Comparison of ENCODE assay signal across 1 cellular context in the genomic region with DNA sequence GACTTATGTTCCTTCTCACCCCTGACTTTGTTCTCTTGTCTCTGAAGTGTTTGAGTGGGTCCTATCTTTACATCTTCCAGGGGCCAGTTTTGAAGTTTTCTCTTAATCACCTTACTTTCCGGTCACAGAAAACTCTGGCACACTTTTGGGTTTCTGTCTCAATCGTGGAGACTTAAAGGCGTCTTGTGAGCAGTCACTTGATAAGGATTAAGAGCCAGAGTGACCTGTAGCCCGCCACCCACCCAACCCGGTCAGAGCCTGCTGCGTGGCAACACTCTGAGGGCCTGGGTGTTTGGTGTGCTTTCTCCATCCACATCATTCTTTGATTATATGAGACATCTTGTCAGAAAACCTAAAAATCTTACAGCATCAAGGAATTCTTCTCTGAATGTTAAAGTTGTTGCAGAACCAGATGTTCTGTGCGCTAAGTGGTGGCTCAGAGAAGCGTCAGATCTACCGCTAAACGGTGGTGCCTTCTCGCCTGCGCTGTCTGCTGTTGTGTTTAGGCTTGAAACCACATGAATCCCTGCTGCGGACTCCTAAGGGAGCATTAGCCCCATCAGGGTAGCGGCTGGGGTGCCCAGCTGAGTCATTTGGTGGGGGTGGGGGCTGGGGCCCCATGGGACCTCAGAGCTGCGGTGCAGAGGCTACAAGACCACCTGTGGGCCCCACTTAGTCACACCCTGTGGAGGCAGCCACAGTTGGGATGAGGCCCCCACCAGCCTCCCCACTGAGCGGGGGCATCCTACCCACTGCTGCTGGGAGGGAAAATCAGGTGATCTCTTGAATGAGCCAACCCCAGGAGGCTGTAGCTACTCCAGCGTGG.
TF ChIP-seq lines count a peak whose summit lies in the region.

No MANE protein-coding gene starts in this region.

TF ChIP-seq in K562, 482 proteins besides CTCF, POLR2A, EP300 and RAD21 (continued from another document and continues in another):
- TF ChIP-seq, protein P1, sequence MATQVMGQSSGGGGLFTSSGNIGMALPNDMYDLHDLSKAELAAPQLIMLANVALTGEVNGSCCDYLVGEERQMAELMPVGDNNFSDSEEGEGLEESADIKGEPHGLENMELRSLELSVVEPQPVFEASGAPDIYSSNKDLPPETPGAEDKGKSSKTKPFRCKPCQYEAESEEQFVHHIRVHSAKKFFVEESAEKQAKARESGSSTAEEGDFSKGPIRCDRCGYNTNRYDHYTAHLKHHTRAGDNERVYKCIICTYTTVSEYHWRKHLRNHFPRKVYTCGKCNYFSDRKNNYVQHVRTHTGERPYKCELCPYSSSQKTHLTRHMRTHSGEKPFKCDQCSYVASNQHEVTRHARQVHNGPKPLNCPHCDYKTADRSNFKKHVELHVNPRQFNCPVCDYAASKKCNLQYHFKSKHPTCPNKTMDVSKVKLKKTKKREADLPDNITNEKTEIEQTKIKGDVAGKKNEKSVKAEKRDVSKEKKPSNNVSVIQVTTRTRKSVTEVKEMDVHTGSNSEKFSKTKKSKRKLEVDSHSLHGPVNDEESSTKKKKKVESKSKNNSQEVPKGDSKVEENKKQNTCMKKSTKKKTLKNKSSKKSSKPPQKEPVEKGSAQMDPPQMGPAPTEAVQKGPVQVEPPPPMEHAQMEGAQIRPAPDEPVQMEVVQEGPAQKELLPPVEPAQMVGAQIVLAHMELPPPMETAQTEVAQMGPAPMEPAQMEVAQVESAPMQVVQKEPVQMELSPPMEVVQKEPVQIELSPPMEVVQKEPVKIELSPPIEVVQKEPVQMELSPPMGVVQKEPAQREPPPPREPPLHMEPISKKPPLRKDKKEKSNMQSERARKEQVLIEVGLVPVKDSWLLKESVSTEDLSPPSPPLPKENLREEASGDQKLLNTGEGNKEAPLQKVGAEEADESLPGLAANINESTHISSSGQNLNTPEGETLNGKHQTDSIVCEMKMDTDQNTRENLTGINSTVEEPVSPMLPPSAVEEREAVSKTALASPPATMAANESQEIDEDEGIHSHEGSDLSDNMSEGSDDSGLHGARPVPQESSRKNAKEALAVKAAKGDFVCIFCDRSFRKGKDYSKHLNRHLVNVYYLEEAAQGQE (CRISPR knock-in tag; IDR thresholded peaks at IDR 0.05; ENCODE audit: low read depth): no peak
- TF ChIP-seq ZNF354B (CRISPR knock-in tag; IDR thresholded peaks at IDR 0.05) (no peak), ELF4 (CRISPR knock-in tag; IDR thresholded peaks at IDR 0.05) (no peak), YBX1 (IDR thresholded peaks at IDR 0.05) (no peak), MCM2 (IDR thresholded peaks at IDR 0.05; ENCODE audit: low read depth) (no peak), SMARCE1 (IDR thresholded peaks at IDR 0.05) (no peak), ZC3H4 (CRISPR knock-in tag; IDR thresholded peaks at IDR 0.05; ENCODE audit: borderline replicate concordance) (no peak), NR2C1 (IDR thresholded peaks at IDR 0.05) (no peak), NR2C1 (tag; IDR thresholded peaks at IDR 0.05) (0 out of 2 replicates have a peak, but pooled peaks have one; percentile 10), POLR2G (IDR thresholded peaks at IDR 0.05; ENCODE audit: low read depth, low read length) (peak; percentile 52), NFE2 (IDR thresholded peaks at IDR 0.05; ENCODE audit: low read depth) (0 out of 2 replicates have a peak, but pooled peaks have one; percentile 25), KHSRP (IDR thresholded peaks at IDR 0.05) (no peak), CBFA2T2 (conservative IDR thresholded peaks at IDR 0.05) (no peak), ERF (CRISPR knock-in tag; IDR thresholded peaks at IDR 0.05) (no peak), GATA2 (CRISPR knock-in tag; IDR thresholded peaks at IDR 0.05) (peak; percentile 38), DDX20 (tag; IDR thresholded peaks at IDR 0.05; ENCODE audit: low read depth) (no peak), CXXC5 (CRISPR knock-in tag; IDR thresholded peaks at IDR 0.05) (no peak), RBM17 (IDR thresholded peaks at IDR 0.05; ENCODE audit: borderline replicate concordance, low read depth, low read length) (no peak), RBFOX2 (IDR thresholded peaks at IDR 0.05; ENCODE audit: low read depth, low read length) (peak; percentile 65), NFATC3 (IDR thresholded peaks at IDR 0.05) (no peak), MEF2A (IDR thresholded peaks at IDR 0.05; ENCODE audit: control insufficient read depth, low read depth, low read length) (no peak)
- TF ChIP-seq, protein P2, sequence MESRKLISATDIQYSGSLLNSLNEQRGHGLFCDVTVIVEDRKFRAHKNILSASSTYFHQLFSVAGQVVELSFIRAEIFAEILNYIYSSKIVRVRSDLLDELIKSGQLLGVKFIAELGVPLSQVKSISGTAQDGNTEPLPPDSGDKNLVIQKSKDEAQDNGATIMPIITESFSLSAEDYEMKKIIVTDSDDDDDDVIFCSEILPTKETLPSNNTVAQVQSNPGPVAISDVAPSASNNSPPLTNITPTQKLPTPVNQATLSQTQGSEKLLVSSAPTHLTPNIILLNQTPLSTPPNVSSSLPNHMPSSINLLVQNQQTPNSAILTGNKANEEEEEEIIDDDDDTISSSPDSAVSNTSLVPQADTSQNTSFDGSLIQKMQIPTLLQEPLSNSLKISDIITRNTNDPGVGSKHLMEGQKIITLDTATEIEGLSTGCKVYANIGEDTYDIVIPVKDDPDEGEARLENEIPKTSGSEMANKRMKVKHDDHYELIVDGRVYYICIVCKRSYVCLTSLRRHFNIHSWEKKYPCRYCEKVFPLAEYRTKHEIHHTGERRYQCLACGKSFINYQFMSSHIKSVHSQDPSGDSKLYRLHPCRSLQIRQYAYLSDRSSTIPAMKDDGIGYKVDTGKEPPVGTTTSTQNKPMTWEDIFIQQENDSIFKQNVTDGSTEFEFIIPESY (CRISPR knock-in tag; IDR thresholded peaks at IDR 0.05): peak; percentile 98
- TF ChIP-seq, protein P3, sequence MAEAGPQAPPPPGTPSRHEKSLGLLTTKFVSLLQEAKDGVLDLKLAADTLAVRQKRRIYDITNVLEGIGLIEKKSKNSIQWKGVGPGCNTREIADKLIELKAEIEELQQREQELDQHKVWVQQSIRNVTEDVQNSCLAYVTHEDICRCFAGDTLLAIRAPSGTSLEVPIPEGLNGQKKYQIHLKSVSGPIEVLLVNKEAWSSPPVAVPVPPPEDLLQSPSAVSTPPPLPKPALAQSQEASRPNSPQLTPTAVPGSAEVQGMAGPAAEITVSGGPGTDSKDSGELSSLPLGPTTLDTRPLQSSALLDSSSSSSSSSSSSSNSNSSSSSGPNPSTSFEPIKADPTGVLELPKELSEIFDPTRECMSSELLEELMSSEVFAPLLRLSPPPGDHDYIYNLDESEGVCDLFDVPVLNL (CRISPR knock-in tag; IDR thresholded peaks at IDR 0.05; ENCODE audit: low read depth): no peak
- TF ChIP-seq, protein P4, sequence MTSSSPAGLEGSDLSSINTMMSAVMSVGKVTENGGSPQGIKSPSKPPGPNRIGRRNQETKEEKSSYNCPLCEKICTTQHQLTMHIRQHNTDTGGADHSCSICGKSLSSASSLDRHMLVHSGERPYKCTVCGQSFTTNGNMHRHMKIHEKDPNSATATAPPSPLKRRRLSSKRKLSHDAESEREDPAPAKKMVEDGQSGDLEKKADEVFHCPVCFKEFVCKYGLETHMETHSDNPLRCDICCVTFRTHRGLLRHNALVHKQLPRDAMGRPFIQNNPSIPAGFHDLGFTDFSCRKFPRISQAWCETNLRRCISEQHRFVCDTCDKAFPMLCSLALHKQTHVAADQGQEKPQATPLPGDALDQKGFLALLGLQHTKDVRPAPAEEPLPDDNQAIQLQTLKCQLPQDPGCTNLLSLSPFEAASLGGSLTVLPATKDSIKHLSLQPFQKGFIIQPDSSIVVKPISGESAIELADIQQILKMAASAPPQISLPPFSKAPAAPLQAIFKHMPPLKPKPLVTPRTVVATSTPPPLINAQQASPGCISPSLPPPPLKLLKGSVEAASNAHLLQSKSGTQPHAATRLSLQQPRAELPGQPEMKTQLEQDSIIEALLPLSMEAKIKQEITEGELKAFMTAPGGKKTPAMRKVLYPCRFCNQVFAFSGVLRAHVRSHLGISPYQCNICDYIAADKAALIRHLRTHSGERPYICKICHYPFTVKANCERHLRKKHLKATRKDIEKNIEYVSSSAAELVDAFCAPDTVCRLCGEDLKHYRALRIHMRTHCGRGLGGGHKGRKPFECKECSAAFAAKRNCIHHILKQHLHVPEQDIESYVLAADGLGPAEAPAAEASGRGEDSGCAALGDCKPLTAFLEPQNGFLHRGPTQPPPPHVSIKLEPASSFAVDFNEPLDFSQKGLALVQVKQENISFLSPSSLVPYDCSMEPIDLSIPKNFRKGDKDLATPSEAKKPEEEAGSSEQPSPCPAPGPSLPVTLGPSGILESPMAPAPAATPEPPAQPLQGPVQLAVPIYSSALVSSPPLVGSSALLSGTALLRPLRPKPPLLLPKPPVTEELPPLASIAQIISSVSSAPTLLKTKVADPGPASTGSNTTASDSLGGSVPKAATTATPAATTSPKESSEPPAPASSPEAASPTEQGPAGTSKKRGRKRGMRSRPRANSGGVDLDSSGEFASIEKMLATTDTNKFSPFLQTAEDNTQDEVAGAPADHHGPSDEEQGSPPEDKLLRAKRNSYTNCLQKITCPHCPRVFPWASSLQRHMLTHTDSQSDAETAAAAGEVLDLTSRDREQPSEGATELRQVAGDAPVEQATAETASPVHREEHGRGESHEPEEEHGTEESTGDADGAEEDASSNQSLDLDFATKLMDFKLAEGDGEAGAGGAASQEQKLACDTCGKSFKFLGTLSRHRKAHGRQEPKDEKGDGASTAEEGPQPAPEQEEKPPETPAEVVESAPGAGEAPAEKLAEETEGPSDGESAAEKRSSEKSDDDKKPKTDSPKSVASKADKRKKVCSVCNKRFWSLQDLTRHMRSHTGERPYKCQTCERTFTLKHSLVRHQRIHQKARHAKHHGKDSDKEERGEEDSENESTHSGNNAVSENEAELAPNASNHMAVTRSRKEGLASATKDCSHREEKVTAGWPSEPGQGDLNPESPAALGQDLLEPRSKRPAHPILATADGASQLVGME (CRISPR knock-in tag; IDR thresholded peaks at IDR 0.05): no peak
- TF ChIP-seq, protein P5, sequence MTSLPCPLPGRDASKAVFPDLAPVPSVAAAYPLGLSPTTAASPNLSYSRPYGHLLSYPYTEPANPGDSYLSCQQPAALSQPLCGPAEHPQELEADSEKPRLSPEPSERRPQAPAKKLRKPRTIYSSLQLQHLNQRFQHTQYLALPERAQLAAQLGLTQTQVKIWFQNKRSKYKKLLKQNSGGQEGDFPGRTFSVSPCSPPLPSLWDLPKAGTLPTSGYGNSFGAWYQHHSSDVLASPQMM (CRISPR knock-in tag; IDR thresholded peaks at IDR 0.05): no peak
- TF ChIP-seq, protein P6, sequence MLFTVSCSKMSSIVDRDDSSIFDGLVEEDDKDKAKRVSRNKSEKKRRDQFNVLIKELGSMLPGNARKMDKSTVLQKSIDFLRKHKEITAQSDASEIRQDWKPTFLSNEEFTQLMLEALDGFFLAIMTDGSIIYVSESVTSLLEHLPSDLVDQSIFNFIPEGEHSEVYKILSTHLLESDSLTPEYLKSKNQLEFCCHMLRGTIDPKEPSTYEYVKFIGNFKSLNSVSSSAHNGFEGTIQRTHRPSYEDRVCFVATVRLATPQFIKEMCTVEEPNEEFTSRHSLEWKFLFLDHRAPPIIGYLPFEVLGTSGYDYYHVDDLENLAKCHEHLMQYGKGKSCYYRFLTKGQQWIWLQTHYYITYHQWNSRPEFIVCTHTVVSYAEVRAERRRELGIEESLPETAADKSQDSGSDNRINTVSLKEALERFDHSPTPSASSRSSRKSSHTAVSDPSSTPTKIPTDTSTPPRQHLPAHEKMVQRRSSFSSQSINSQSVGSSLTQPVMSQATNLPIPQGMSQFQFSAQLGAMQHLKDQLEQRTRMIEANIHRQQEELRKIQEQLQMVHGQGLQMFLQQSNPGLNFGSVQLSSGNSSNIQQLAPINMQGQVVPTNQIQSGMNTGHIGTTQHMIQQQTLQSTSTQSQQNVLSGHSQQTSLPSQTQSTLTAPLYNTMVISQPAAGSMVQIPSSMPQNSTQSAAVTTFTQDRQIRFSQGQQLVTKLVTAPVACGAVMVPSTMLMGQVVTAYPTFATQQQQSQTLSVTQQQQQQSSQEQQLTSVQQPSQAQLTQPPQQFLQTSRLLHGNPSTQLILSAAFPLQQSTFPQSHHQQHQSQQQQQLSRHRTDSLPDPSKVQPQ (CRISPR knock-in tag; IDR thresholded peaks at IDR 0.05; ENCODE audit: borderline replicate concordance): no peak
- TF ChIP-seq, protein P7, sequence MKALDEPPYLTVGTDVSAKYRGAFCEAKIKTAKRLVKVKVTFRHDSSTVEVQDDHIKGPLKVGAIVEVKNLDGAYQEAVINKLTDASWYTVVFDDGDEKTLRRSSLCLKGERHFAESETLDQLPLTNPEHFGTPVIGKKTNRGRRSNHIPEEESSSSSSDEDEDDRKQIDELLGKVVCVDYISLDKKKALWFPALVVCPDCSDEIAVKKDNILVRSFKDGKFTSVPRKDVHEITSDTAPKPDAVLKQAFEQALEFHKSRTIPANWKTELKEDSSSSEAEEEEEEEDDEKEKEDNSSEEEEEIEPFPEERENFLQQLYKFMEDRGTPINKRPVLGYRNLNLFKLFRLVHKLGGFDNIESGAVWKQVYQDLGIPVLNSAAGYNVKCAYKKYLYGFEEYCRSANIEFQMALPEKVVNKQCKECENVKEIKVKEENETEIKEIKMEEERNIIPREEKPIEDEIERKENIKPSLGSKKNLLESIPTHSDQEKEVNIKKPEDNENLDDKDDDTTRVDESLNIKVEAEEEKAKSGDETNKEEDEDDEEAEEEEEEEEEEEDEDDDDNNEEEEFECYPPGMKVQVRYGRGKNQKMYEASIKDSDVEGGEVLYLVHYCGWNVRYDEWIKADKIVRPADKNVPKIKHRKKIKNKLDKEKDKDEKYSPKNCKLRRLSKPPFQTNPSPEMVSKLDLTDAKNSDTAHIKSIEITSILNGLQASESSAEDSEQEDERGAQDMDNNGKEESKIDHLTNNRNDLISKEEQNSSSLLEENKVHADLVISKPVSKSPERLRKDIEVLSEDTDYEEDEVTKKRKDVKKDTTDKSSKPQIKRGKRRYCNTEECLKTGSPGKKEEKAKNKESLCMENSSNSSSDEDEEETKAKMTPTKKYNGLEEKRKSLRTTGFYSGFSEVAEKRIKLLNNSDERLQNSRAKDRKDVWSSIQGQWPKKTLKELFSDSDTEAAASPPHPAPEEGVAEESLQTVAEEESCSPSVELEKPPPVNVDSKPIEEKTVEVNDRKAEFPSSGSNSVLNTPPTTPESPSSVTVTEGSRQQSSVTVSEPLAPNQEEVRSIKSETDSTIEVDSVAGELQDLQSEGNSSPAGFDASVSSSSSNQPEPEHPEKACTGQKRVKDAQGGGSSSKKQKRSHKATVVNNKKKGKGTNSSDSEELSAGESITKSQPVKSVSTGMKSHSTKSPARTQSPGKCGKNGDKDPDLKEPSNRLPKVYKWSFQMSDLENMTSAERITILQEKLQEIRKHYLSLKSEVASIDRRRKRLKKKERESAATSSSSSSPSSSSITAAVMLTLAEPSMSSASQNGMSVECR (CRISPR knock-in tag; IDR thresholded peaks at IDR 0.05): no peak
- TF ChIP-seq, protein P8, sequence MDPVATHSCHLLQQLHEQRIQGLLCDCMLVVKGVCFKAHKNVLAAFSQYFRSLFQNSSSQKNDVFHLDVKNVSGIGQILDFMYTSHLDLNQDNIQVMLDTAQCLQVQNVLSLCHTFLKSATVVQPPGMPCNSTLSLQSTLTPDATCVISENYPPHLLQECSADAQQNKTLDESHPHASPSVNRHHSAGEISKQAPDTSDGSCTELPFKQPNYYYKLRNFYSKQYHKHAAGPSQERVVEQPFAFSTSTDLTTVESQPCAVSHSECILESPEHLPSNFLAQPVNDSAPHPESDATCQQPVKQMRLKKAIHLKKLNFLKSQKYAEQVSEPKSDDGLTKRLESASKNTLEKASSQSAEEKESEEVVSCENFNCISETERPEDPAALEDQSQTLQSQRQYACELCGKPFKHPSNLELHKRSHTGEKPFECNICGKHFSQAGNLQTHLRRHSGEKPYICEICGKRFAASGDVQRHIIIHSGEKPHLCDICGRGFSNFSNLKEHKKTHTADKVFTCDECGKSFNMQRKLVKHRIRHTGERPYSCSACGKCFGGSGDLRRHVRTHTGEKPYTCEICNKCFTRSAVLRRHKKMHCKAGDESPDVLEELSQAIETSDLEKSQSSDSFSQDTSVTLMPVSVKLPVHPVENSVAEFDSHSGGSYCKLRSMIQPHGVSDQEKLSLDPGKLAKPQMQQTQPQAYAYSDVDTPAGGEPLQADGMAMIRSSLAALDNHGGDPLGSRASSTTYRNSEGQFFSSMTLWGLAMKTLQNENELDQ (CRISPR knock-in tag; IDR thresholded peaks at IDR 0.05; ENCODE audit: borderline replicate concordance): no peak
